Comparison of ENCODE assay signal across 8 cellular contexts in the genomic region with DNA sequence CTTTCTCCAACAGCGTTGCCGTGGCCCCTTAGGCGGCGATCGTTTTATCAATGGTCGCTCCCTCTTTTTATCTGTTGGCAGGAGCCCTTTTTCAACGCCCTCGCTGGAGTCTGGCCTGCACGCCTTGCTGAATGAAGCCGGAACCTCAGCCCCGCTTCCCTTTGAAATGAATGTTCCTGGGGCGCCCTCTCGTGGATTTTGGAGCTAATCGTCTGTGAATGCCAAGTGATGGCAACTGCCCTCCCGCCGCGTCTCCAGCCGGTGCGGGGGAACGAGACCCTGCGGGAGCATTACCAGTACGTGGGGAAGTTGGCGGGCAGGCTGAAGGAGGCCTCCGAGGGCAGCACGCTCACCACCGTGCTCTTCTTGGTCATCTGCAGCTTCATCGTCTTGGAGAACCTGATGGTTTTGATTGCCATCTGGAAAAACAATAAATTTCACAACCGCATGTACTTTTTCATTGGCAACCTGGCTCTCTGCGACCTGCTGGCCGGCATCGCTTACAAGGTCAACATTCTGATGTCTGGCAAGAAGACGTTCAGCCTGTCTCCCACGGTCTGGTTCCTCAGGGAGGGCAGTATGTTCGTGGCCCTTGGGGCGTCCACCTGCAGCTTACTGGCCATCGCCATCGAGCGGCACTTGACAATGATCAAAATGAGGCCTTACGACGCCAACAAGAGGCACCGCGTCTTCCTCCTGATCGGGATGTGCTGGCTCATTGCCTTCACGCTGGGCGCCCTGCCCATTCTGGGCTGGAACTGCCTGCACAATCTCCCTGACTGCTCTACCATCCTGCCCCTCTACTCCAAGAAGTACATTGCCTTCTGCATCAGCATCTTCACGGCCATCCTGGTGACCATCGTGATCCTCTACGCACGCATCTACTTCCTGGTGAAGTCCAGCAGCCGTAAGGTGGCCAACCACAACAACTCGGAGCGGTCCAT. TPM values are rescaled to one million over a fixed set of nuclear protein-coding genes. Genes with fewer than 3 reads are reported as not detected.
DNase-seq lines count a peak whose midpoint lies in the region; ATAC-seq and TF ChIP-seq lines count a peak whose summit lies in the region.

No MANE protein-coding gene starts in this region.

- no peaks in the 10 kb centered on the region for H3K27me3 ChIP-seq in upper lobe of right lung

- H3K9me3 ChIP-seq in upper lobe of right lung: no peaks in the 10 kb centered on the region

- no peaks in the 10 kb centered on the region for H3K36me3 ChIP-seq in upper lobe of right lung

- no peak overlapping the region for H3K4me3 Mint-ChIP-seq in activated naive CD8-positive, alpha-beta T cell treated with anti-CD3 and anti-CD28 coated beads for 36 hours

- intact Hi-C loops in Right ventricle myocardium inferior (cut with DNase I): loop anchor here (1.0 to 5.0 kb wide), 3 partner anchors 278 to 409 kb away; no protein-coding TSS in a partner anchor
- intact Hi-C loops in posterior vena cava (cut with DNase I): loop anchor here (2.0 to 5.0 kb wide), 3 partner anchors 346 to 409 kb away; no protein-coding TSS in a partner anchor
- intact Hi-C loops in upper lobe of right lung (cut with DNase I): no loop called here

- TF ChIP-seq CTCF in upper lobe of right lung (IDR thresholded peaks at IDR 0.05): peak; percentile 72

- DNase-seq in AG08395 (ENCODE audit: low spot score) (peak; percentile 85), M059J (ENCODE audit: low read depth) (peak; percentile 78), Right ventricle myocardium inferior (ENCODE audit: missing footprints) (peak; percentile 92), posterior vena cava (ENCODE audit: low spot score) (peak; percentile 96), upper lobe of right lung (peak; percentile 90)
- DNase-seq in activated naive CD8-positive, alpha-beta T cell treated with anti-CD3 and anti-CD28 coated beads for 36 hours: peak; percentile 76

- H3K4me1 Mint-ChIP-seq in activated naive CD8-positive, alpha-beta T cell treated with anti-CD3 and anti-CD28 coated beads for 36 hours: peaks cover 3% of the 10 kb centered on the region

- peak overlapping the region; percentile 20 for H3K4me3 ChIP-seq in upper lobe of right lung

- no peak overlapping the region for H3K27ac ChIP-seq in upper lobe of right lung

- H3K9me3 Mint-ChIP-seq in activated naive CD8-positive, alpha-beta T cell treated with anti-CD3 and anti-CD28 coated beads for 36 hours: no peaks in the 10 kb centered on the region

- no peaks in the 10 kb centered on the region for H3K36me3 Mint-ChIP-seq in activated naive CD8-positive, alpha-beta T cell treated with anti-CD3 and anti-CD28 coated beads for 36 hours

- no peak overlapping the region for H3K27ac Mint-ChIP-seq in activated naive CD8-positive, alpha-beta T cell treated with anti-CD3 and anti-CD28 coated beads for 36 hours

- H3K4me1 ChIP-seq in upper lobe of right lung: peaks cover 18% of the 10 kb centered on the region

- ATAC-seq in GM18909 (IDR thresholded peaks at IDR 0.05; ENCODE audit: poor library complexity, unreplicated experiment) (peak; percentile 71), SK-N-SH treated with all-trans-retinoic acid at 6 μM for 48 hours (peak; percentile 88), Right ventricle myocardium inferior (peak; percentile 66), upper lobe of right lung (peak; percentile 88)

- H3K27me3 Mint-ChIP-seq in activated naive CD8-positive, alpha-beta T cell treated with anti-CD3 and anti-CD28 coated beads for 36 hours: peaks cover 28% of the 10 kb centered on the region

TF ChIP-seq in SK-N-SH treated with all-trans-retinoic acid at 6 μM for 48 hours, 23 proteins besides CTCF, POLR2A, EP300 and RAD21:
- no peak for TF ChIP-seq ZNF8 (CRISPR knock-in tag; IDR thresholded peaks at IDR 0.05)
- peak; percentile 24; the same call in 1 of the 2 replicates for TF ChIP-seq TCF4 (CRISPR knock-in tag; IDR thresholded peaks at IDR 0.05; ENCODE audit: borderline replicate concordance)
- no peak for TF ChIP-seq GLIS3 (CRISPR knock-in tag; IDR thresholded peaks at IDR 0.05)
- TF ChIP-seq CSDC2 (CRISPR knock-in tag; IDR thresholded peaks at IDR 0.05): no peak
- TF ChIP-seq OSR1 (CRISPR knock-in tag; IDR thresholded peaks at IDR 0.05): no peak
- no peak for TF ChIP-seq BACH2 (CRISPR knock-in tag; IDR thresholded peaks at IDR 0.05; ENCODE audit: borderline replicate concordance)

RNA-seq across cellular contexts. Expression of a gene that starts 10.0 kb away (rescaled TPM):
- 10.1 and 20.5 TPM in 2 replicates for total RNA-seq in M059J (2014; rRNA removed; shearing (Covaris generic))
- under 1 TPM; 0.23 to 0.38 TPM for total RNA-seq in activated naive CD8-positive, alpha-beta T cell treated with anti-CD3 and anti-CD28 coated beads for 36 hours
- total RNA-seq in Right ventricle myocardium inferior: 27.5 TPM
- 100 to 1,000 TPM in 1 of 2 donors, 10 to 100 TPM in 1; 90.5 to 208 TPM for total RNA-seq in posterior vena cava
- total RNA-seq in upper lobe of right lung: 10.2 TPM
